In genomic region chr7:15643000-15643705, GRCh38 we compare ENCODE assay signal across 22 cellular contexts. TPM values are rescaled to one million over a fixed set of nuclear protein-coding genes. Genes with fewer than 3 reads are reported as not detected.
A peak's percentile ranks its signal among the peaks of the same experiment; 100 is the strongest.
DNase-seq lines count a peak whose midpoint lies in the region; ATAC-seq and TF ChIP-seq lines count a peak whose summit lies in the region.
"Had no signal": no experiment of that assay in that cellular context is flagged by ENCODE, and none has a peak within 500 bp of the region (broad histone marks: within the 10 kb centered on the region; RNA-seq: fewer than 3 reads in every experiment).

No MANE protein-coding gene starts in this region.

- no peaks in the 10 kb centered on the region for H3K36me3 ChIP-seq in GM23338 (ENCODE audit: insufficient read depth)
- H3K36me3 ChIP-seq in RWPE2 (ENCODE audit: low read depth) = no peaks in the 10 kb centered on the region
- H3K36me3 ChIP-seq: upper lobe of left lung had no signal

- H3K4me1 Mint-ChIP-seq in GM23338 (no peaks in the 10 kb centered on the region; the same call in 2 of the 3 replicates), progenitor cell of endocrine pancreas (ENCODE audit: low read depth) (peaks cover 10% of the 10 kb centered on the region)
- no peaks in the 10 kb centered on the region for H3K4me1 Mint-ChIP-seq in activated T-helper 2 cell treated with anti-CD3 and anti-CD28 coated beads, Interferon-gamma antibody, Interleukin-2, Interleukin-4, amounts not matched to agents 10 μg/mL and 5 μg/mL and 100 μg/mL, durations not matched to agents 14 hours and 24 hours and 36 hours (ENCODE audit: low read depth)
- H3K4me1 Mint-ChIP-seq: activated CD4-positive, alpha-beta T cell treated with anti-CD3 and anti-CD28 coated beads for 36 hours; activated CD8-positive, alpha-beta memory T cell treated with anti-CD3 and anti-CD28 coated beads, Interleukin-2, amount 10 ng/mL, durations not matched to agents 7 days and 5 days; activated naive CD8-positive, alpha-beta T cell treated with anti-CD3 and anti-CD28 coated beads, Interleukin-2, amount 50 U/mL, for 24 hours; mesothelial cell of epicardium had no signal

- H3K27me3 ChIP-seq in GM23338 (ENCODE audit: insufficient read depth) (no peaks in the 10 kb centered on the region), RWPE2 (ENCODE audit: insufficient read depth, poor library complexity, severe bottlenecking) (no peaks in the 10 kb centered on the region)
- H3K27me3 ChIP-seq: upper lobe of left lung had no signal

- H3K36me3 Mint-ChIP-seq in GM23338 (ENCODE audit: low read depth) = no peaks in the 10 kb centered on the region
- no peaks in the 10 kb centered on the region for H3K36me3 Mint-ChIP-seq in progenitor cell of endocrine pancreas (ENCODE audit: insufficient read depth)
- no peaks in the 10 kb centered on the region for H3K36me3 Mint-ChIP-seq in activated T-helper 2 cell treated with anti-CD3 and anti-CD28 coated beads, Interferon-gamma antibody, Interleukin-2, Interleukin-4, amounts not matched to agents 10 μg/mL and 5 μg/mL and 100 μg/mL, durations not matched to agents 14 hours and 24 hours and 36 hours (ENCODE audit: low read depth)
- H3K36me3 Mint-ChIP-seq: activated CD8-positive, alpha-beta memory T cell treated with anti-CD3 and anti-CD28 coated beads, Interleukin-2, amount 10 ng/mL, durations not matched to agents 7 days and 5 days; mesothelial cell of epicardium had no signal

- no peak for ATAC-seq in GM23338
- ATAC-seq in RWPE2 (ENCODE audit: low read depth) = peak; percentile 44; the same call in 2 of the 3 replicates
- ATAC-seq: activated CD4-positive, alpha-beta T cell treated with anti-CD3 and anti-CD28 coated beads for 36 hours; activated CD8-positive, alpha-beta memory T cell treated with anti-CD3 and anti-CD28 coated beads, Interleukin-2, amount 10 ng/mL, durations not matched to agents 7 days and 5 days; activated naive CD8-positive, alpha-beta T cell treated with anti-CD3 and anti-CD28 coated beads, Interleukin-2, amount 50 U/mL, for 24 hours; left cardiac atrium had no signal

- H3K27me3 Mint-ChIP-seq in GM23338 (ENCODE audit: insufficient read depth, low read depth, poor library complexity) = no peaks in the 10 kb centered on the region
- H3K27me3 Mint-ChIP-seq in progenitor cell of endocrine pancreas = no peaks in the 10 kb centered on the region
- no peaks in the 10 kb centered on the region for H3K27me3 Mint-ChIP-seq in activated T-helper 2 cell treated with anti-CD3 and anti-CD28 coated beads, Interferon-gamma antibody, Interleukin-2, Interleukin-4, amounts not matched to agents 10 μg/mL and 5 μg/mL and 100 μg/mL, durations not matched to agents 14 hours and 24 hours and 36 hours (ENCODE audit: low read depth)
- H3K27me3 Mint-ChIP-seq: activated CD4-positive, alpha-beta T cell treated with anti-CD3 and anti-CD28 coated beads for 36 hours; activated CD8-positive, alpha-beta memory T cell treated with anti-CD3 and anti-CD28 coated beads, Interleukin-2, amount 10 ng/mL, durations not matched to agents 7 days and 5 days; activated naive CD8-positive, alpha-beta T cell treated with anti-CD3 and anti-CD28 coated beads, Interleukin-2, amount 50 U/mL, for 24 hours; CD4-positive, alpha-beta T cell had no signal

- no peak overlapping the region for H3K4me3 Mint-ChIP-seq in GM23338
- H3K4me3 Mint-ChIP-seq in progenitor cell of endocrine pancreas (ENCODE audit: low read depth) = no peak overlapping the region
- no peak overlapping the region for H3K4me3 Mint-ChIP-seq in activated T-helper 2 cell treated with anti-CD3 and anti-CD28 coated beads, Interferon-gamma antibody, Interleukin-2, Interleukin-4, amounts not matched to agents 10 μg/mL and 5 μg/mL and 100 μg/mL, durations not matched to agents 14 hours and 24 hours and 36 hours (ENCODE audit: low read depth)
- H3K4me3 Mint-ChIP-seq: activated CD4-positive, alpha-beta T cell treated with anti-CD3 and anti-CD28 coated beads for 36 hours; activated CD8-positive, alpha-beta memory T cell treated with anti-CD3 and anti-CD28 coated beads, Interleukin-2, amount 10 ng/mL, durations not matched to agents 7 days and 5 days; activated naive CD8-positive, alpha-beta T cell treated with anti-CD3 and anti-CD28 coated beads, Interleukin-2, amount 50 U/mL, for 24 hours; CD4-positive, alpha-beta T cell; mesothelial cell of epicardium; nephron progenitor cell had no signal

- no peaks in the 10 kb centered on the region for H3F3A ChIP-seq in GM23338 (replicated peaks; ENCODE audit: low read depth)

- intact Hi-C loops in activated T-helper 2 cell treated with anti-CD3 and anti-CD28 coated beads, Interferon-gamma antibody, Interleukin-2, Interleukin-4, amounts not matched to agents 10 μg/mL and 5 μg/mL and 100 μg/mL, durations not matched to agents 14 hours and 24 hours and 36 hours (cut with micrococcal nuclease) = no loop called here

- H3K9me3 ChIP-seq in RWPE2 (ENCODE audit: severe bottlenecking) = no peaks in the 10 kb centered on the region
- H3K9me3 ChIP-seq: upper lobe of left lung had no signal

- H3K4me3 ChIP-seq in GM23338 = no peak overlapping the region
- no peak overlapping the region for H3K4me3 ChIP-seq in RWPE2 (ENCODE audit: severe bottlenecking)
- H3K4me3 ChIP-seq: skin epidermis, upper lobe of left lung had no signal

- no peaks in the 10 kb centered on the region for H4K20me1 ChIP-seq in GM23338 (replicated peaks; ENCODE audit: insufficient read depth)

- H3K4me1 ChIP-seq in GM23338 (ENCODE audit: insufficient read depth) (no peaks in the 10 kb centered on the region), RWPE2 (ENCODE audit: insufficient read depth, poor library complexity, severe bottlenecking) (no peaks in the 10 kb centered on the region)
- H3K4me1 ChIP-seq: upper lobe of left lung had no signal

- H3K4me2 ChIP-seq in GM23338 = no peak overlapping the region
- H3K4me2 ChIP-seq: KMS-11 had no signal

- peaks cover 4% of the 10 kb centered on the region; the same call in 1 of the 2 replicates for H3K9me2 ChIP-seq in GM23338 (ENCODE audit: insufficient read depth)

- DNase-seq in GM23338 (ENCODE audit: low spot score) (peak; percentile 12), RWPE2 (ENCODE audit: low spot score) (no peak), iPS-NIHi7 (ENCODE audit: extremely low spot score) (peak; percentile 12), progenitor cell of endocrine pancreas (ENCODE audit: low spot score, unreplicated experiment) (no peak), T-helper 1 cell (no peak), NCI-H187 (lab: John Stamatoyannopoulos, UW) (no peak)
- DNase-seq in activated T-helper 2 cell treated with anti-CD3 and anti-CD28 coated beads, Interferon-gamma antibody, Interleukin-2, Interleukin-4, amounts not matched to agents 10 μg/mL and 5 μg/mL and 100 μg/mL, durations not matched to agents 14 hours and 24 hours and 36 hours (ENCODE audit: low spot score) = no peak
- DNase-seq: activated CD4-positive, alpha-beta T cell treated with anti-CD3 and anti-CD28 coated beads for 36 hours; activated CD8-positive, alpha-beta memory T cell treated with anti-CD3 and anti-CD28 coated beads, Interleukin-2, amount 10 ng/mL, durations not matched to agents 7 days and 5 days; activated naive CD8-positive, alpha-beta T cell treated with anti-CD3 and anti-CD28 coated beads, Interleukin-2, amount 50 U/mL, for 24 hours; CD4-positive, alpha-beta T cell; left cardiac atrium; NCI-H1105 treated with DMSO at 0.1 percent for 48 hours; nephron progenitor cell; stimulated activated CD4-positive, alpha-beta T cell treated with anti-CD3 and anti-CD28 coated beads, Interleukin-2, amount 100 ng/mL, for 48 hours; T1000; upper lobe of left lung had no signal

- H2AFZ ChIP-seq in GM23338 = no peak overlapping the region

- peak; percentile 19; the same call in 1 of the 2 replicates for TF ChIP-seq CTCF in 22Rv1 (IDR thresholded peaks at IDR 0.05)
- TF ChIP-seq CTCF in GM23338 (conservative IDR thresholded peaks at IDR 0.05; ENCODE audit: low read depth in 2 of 2) = peak; percentile 37 to 39
- TF ChIP-seq CTCF in RWPE2 (IDR thresholded peaks at IDR 0.05; ENCODE audit: poor library complexity, severe bottlenecking) = no peak
- no peak for TF ChIP-seq CTCF in progenitor cell of endocrine pancreas (IDR thresholded peaks at IDR 0.05; ENCODE audit: unreplicated experiment)

- H3K79me2 ChIP-seq in GM23338 (replicated peaks; ENCODE audit: insufficient read depth) = no peaks in the 10 kb centered on the region

- H3K27ac ChIP-seq in 22Rv1 (no peak overlapping the region), GM23338 (ENCODE audit: low read depth) (no peak overlapping the region), RWPE2 (ENCODE audit: poor library complexity, severe bottlenecking) (no peak overlapping the region)
- H3K27ac ChIP-seq: KMS-11, skin epidermis, upper lobe of left lung had no signal

- H3K9me3 Mint-ChIP-seq in GM23338 (no peaks in the 10 kb centered on the region), progenitor cell of endocrine pancreas (ENCODE audit: low read depth) (peaks cover 5% of the 10 kb centered on the region)
- peaks cover 35% of the 10 kb centered on the region for H3K9me3 Mint-ChIP-seq in activated T-helper 2 cell treated with anti-CD3 and anti-CD28 coated beads, Interferon-gamma antibody, Interleukin-2, Interleukin-4, amounts not matched to agents 10 μg/mL and 5 μg/mL and 100 μg/mL, durations not matched to agents 14 hours and 24 hours and 36 hours

- H3K27ac Mint-ChIP-seq in GM23338 (no peak overlapping the region), progenitor cell of endocrine pancreas (no peak overlapping the region)
- H3K27ac Mint-ChIP-seq in activated T-helper 2 cell treated with anti-CD3 and anti-CD28 coated beads, Interferon-gamma antibody, Interleukin-2, Interleukin-4, amounts not matched to agents 10 μg/mL and 5 μg/mL and 100 μg/mL, durations not matched to agents 14 hours and 24 hours and 36 hours = no peak overlapping the region
- H3K27ac Mint-ChIP-seq: activated CD4-positive, alpha-beta T cell treated with anti-CD3 and anti-CD28 coated beads for 36 hours; activated CD8-positive, alpha-beta memory T cell treated with anti-CD3 and anti-CD28 coated beads, Interleukin-2, amount 10 ng/mL, durations not matched to agents 7 days and 5 days; activated naive CD8-positive, alpha-beta T cell treated with anti-CD3 and anti-CD28 coated beads, Interleukin-2, amount 50 U/mL, for 24 hours; CD4-positive, alpha-beta T cell; mesothelial cell of epicardium; nephron progenitor cell had no signal

RNA-seq across cellular contexts. Expression of gene MEOX2, which starts 43.3 kb away (rescaled TPM):
- total RNA-seq in GM23338 (2014; rRNA removed; shearing (Covaris generic)) = 1.2 and 2.1 TPM in 2 replicates
- 0.42 and 0.50 TPM in 2 replicates for polyA plus RNA-seq in GM23338 (2016; fragmentation: Nextera tagmentation; extraction: Ambion mirVana)
- 0.20 TPM in 1 of 2 replicates, not detected in the other for total RNA-seq in progenitor cell of endocrine pancreas
- total RNA-seq in activated T-helper 2 cell treated with anti-CD3 and anti-CD28 coated beads, Interferon-gamma antibody, Interleukin-2, Interleukin-4, amounts not matched to agents 10 μg/mL and 5 μg/mL and 100 μg/mL, durations not matched to agents 14 hours and 24 hours and 36 hours = not detected in 2 replicates
- total RNA-seq: activated CD4-positive, alpha-beta T cell treated with anti-CD3 and anti-CD28 coated beads for 36 hours; activated CD8-positive, alpha-beta memory T cell treated with anti-CD3 and anti-CD28 coated beads, Interleukin-2, amount 10 ng/mL, durations not matched to agents 7 days and 5 days; CD4-positive, alpha-beta T cell; fibroblast of villous mesenchyme; mesothelial cell of epicardium had no signal

Comparison
In these comparisons a context has a peak if more than half of its experiments do, and no peak if none do; other contexts are left out.
1. CTCF ChIP-seq: peak in 22Rv1 (single experiment) and GM23338 (2 of 2); none in RWPE2 (single experiment) and progenitor cell of endocrine pancreas (single experiment).
2. DNase-seq: peak in GM23338 (single experiment) and iPS-NIHi7 (single experiment); none in RWPE2 (single experiment), progenitor cell of endocrine pancreas (single experiment), activated T-helper 2 cell treated with anti-CD3 and anti-CD28 coated beads, Interferon-gamma antibody, Interleukin-2, Interleukin-4, amounts not matched to agents 10 μg/mL and 5 μg/mL and 100 μg/mL, durations not matched to agents 14 hours and 24 hours and 36 hours (single experiment), T-helper 1 cell (0 of 5) and NCI-H187 (0 of 2).